ENCODE assay signal across 9 cellular contexts in genomic region chr6:166466178-166467122, GRCh38.
DNase-seq lines count a peak whose midpoint lies in the region; ATAC-seq and TF ChIP-seq lines count a peak whose summit lies in the region.
"Had no signal": no experiment of that assay in that cellular context is flagged by ENCODE, and none has a peak within 500 bp of the region (broad histone marks: within the 10 kb centered on the region; RNA-seq: fewer than 3 reads in every experiment).

No MANE protein-coding gene starts in this region.

- in situ Hi-C loops in ACHN (cut with HindIII; ENCODE audit: low pct_ligation_motif_present, low pct_unique_long_range_greater_than_20kb, low sequenced_read_pairs), result no loop called here

- WGBS in mesenchymal stem cell, result 2% methylated on average over 7 of the region's 9 CpGs

- ATAC-seq in GM18907 (IDR thresholded peaks at IDR 0.05; ENCODE audit: unreplicated experiment), result no peak
- ATAC-seq in left colon, result no peak
- ATAC-seq in HG03565 (IDR thresholded peaks at IDR 0.05; ENCODE audit: unreplicated experiment), result no peak

- H3K14ac ChIP-seq in mesenchymal stem cell (ENCODE audit: low read length in 2 of 2), result peak overlapping the region in 1 of 2 experiments; percentile 51

- no peak overlapping the region for H2AK5ac ChIP-seq in mesenchymal stem cell (ENCODE audit: low read length, severe bottlenecking)

- H2BK5ac ChIP-seq in mesenchymal stem cell (ENCODE audit: low read depth, low read length, poor library complexity, severe bottlenecking), result no peak overlapping the region

- H3K27me3 ChIP-seq in mesenchymal stem cell (ENCODE audit: control insufficient read depth in 1 of 2, insufficient read depth in 1 of 2, low read length in 2 of 2), result no peaks in the 10 kb centered on the region

- no peak overlapping the region for H3K23ac ChIP-seq in mesenchymal stem cell (ENCODE audit: low read length in 2 of 2)

- no peak overlapping the region for H3K27ac ChIP-seq in mesenchymal stem cell (ENCODE audit: low read length, poor library complexity, severe bottlenecking)

- no peak overlapping the region for H4K91ac ChIP-seq in mesenchymal stem cell (ENCODE audit: low read length)

- intact Hi-C loops in left colon (cut with DNase I, micrococcal nuclease), result no loop called here

- H2BK120ac ChIP-seq in mesenchymal stem cell (ENCODE audit: low read depth, low read length), result no peak overlapping the region

- H2BK15ac ChIP-seq in mesenchymal stem cell (ENCODE audit: low read depth, poor library complexity, severe bottlenecking), result no peak overlapping the region

- H3K4me3 Mint-ChIP-seq in HFFc6, result peak overlapping the region; percentile 72
- H3K4me3 Mint-ChIP-seq: activated T-helper 1 cell treated with anti-CD3 and anti-CD28 coated beads, Interleukin-12 subunit alpha, Interleukin-12 subunit beta, Interleukin-2, Interleukin-4 antibody, amounts not matched to agents 30 ng/mL and 10 ng/mL and 1 ng/mL, durations not matched to agents 14 hours and 24 hours and 36 hours had no signal

- H4K8ac ChIP-seq in mesenchymal stem cell (ENCODE audit: low read length), result no peak overlapping the region

- H2BK12ac ChIP-seq in mesenchymal stem cell (ENCODE audit: low read length in 2 of 2), result no peak overlapping the region

- peak overlapping the region; percentile 82 for H3K9ac ChIP-seq in mesenchymal stem cell (ENCODE audit: low read length)

- H3K4ac ChIP-seq in mesenchymal stem cell (ENCODE audit: low read depth in 1 of 2, low read length in 2 of 2), result no peak overlapping the region

- H3K18ac ChIP-seq in mesenchymal stem cell (ENCODE audit: low read depth in 1 of 2, low read length in 2 of 2), result no peak overlapping the region

- no peaks in the 10 kb centered on the region for H3K79me1 ChIP-seq in mesenchymal stem cell (replicated peaks; ENCODE audit: low read length, poor library complexity, severe bottlenecking)

- H3K27ac Mint-ChIP-seq in HFFc6, result peak overlapping the region; percentile 83
- H3K27ac Mint-ChIP-seq: activated T-helper 1 cell treated with anti-CD3 and anti-CD28 coated beads, Interleukin-12 subunit alpha, Interleukin-12 subunit beta, Interleukin-2, Interleukin-4 antibody, amounts not matched to agents 30 ng/mL and 10 ng/mL and 1 ng/mL, durations not matched to agents 14 hours and 24 hours and 36 hours had no signal

- peak; percentile 8 for DNase-seq in ACHN
- peak; percentile 91 for DNase-seq in HFFc6
- peak; percentile 53 for DNase-seq in choroid plexus epithelial cell (ENCODE audit: low read depth)
- DNase-seq in mesenchymal stem cell, result peak; percentile 81
- no peak for DNase-seq in left colon
- no peak for DNase-seq in NCI-H2029 treated with DMSO at 0.1 percent for 48 hours (lab: John Stamatoyannopoulos, UW)

- H3K36me3 ChIP-seq in mesenchymal stem cell (ENCODE audit: control insufficient read depth in 1 of 2, insufficient read depth in 2 of 2, low read depth in 1 of 2, low read length in 2 of 2), result peaks cover 7 to 13% of the 10 kb centered on the region in 2 experiments

- H3K4me1 Mint-ChIP-seq in HFFc6 (ENCODE audit: low read depth), result peaks cover 23% of the 10 kb centered on the region

- H3K4me2 ChIP-seq in mesenchymal stem cell (ENCODE audit: low read length, poor library complexity, severe bottlenecking), result no peak overlapping the region

- H3K4me3 ChIP-seq in choroid plexus epithelial cell (ENCODE audit: low read depth, low read length) (no peak overlapping the region), mesenchymal stem cell (ENCODE audit: insufficient read depth in 1 of 2, low read depth in 1 of 2, low read length in 2 of 2) (peak overlapping the region in 1 of 2 experiments; percentile 56)

- H3K9me3 Mint-ChIP-seq in HFFc6, result peaks cover 5% of the 10 kb centered on the region; the same call in 1 of the 2 replicates
- H3K9me3 Mint-ChIP-seq: activated T-helper 1 cell treated with anti-CD3 and anti-CD28 coated beads, Interleukin-12 subunit alpha, Interleukin-12 subunit beta, Interleukin-2, Interleukin-4 antibody, amounts not matched to agents 30 ng/mL and 10 ng/mL and 1 ng/mL, durations not matched to agents 14 hours and 24 hours and 36 hours had no signal

- no peaks in the 10 kb centered on the region for H3K9me3 ChIP-seq in mesenchymal stem cell (ENCODE audit: control insufficient read depth, low read length)

- peaks cover 13% of the 10 kb centered on the region for H3K4me1 ChIP-seq in mesenchymal stem cell (ENCODE audit: control insufficient read depth, insufficient read depth, low read depth, low read length)

- no peak overlapping the region for H2AFZ ChIP-seq in mesenchymal stem cell (ENCODE audit: low read depth, low read length)

- TF ChIP-seq CTCF in HFFc6 (IDR thresholded peaks at IDR 0.05), result no peak
- TF ChIP-seq CTCF in choroid plexus epithelial cell (conservative IDR thresholded peaks at IDR 0.05; ENCODE audit: low read depth, low read length), result no peak

- H3K27me3 Mint-ChIP-seq in HFFc6 (ENCODE audit: insufficient read depth), result no peaks in the 10 kb centered on the region; the same call in 1 of the 2 replicates

- peaks cover 5% of the 10 kb centered on the region for H3K36me3 Mint-ChIP-seq in HFFc6 (ENCODE audit: low read depth)

Comparison
In these comparisons a context has a peak if more than half of its experiments do, and no peak if none do; other contexts are left out.
1. DNase-seq: peak in ACHN (single experiment), HFFc6 (single experiment), choroid plexus epithelial cell (single experiment) and mesenchymal stem cell (single experiment); none in left colon (0 of 2) and NCI-H2029 treated with DMSO at 0.1 percent for 48 hours (single experiment).